Comparison of ENCODE assay signal across 9 cellular contexts in the genomic region with DNA sequence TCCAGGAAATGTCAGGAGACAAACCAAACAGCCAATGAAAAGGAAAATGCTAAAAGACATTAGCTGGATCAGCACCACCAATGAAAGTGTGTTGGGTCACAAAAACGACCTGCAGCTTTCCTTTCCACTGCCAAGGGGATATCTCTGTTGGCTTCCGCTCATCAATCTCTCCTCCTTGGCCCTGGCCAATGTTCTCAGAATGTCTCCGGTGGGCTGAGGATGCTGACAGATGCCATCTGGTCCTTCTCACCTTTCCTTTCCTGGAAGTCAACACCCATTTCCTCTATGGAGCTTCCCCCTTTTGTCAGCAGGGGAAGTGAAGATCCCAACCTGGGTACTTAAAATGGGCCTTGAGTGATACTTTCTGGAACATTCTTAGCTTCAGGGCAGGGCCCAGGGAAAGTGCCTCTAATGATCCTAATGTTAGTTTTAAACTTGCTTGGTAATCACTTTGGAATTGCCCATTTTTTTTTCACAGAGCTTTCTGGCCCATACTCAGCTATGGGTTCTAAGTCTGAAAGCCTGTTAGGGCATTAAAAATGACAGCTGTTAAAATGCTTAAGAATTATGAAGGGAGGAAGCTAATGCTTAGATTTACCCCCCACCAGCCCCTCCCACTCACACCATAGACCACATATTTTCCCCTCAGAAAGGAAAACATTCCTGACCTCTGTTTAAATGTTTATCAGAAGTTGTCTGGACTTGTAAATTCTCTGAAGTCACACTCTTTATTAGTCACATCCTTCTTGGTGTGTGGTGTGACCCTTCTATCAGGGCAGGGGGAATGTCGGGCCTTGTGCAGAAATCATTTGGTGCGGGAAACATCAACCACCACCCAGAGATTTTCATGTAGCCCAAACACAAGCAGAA. TPM values are rescaled to one million over a fixed set of nuclear protein-coding genes. Genes with fewer than 3 reads are reported as not detected.
DNase-seq lines count a peak whose midpoint lies in the region; FAIRE-seq and TF ChIP-seq lines count a peak whose summit lies in the region.
"Had no signal": no experiment of that assay in that cellular context is flagged by ENCODE, and none has a peak within 500 bp of the region (broad histone marks: within the 10 kb centered on the region; RNA-seq: fewer than 3 reads in every experiment).

No MANE protein-coding gene starts in this region.

- peak; percentile 72 for DNase-seq in HK-2 (ENCODE audit: unreplicated experiment)
- peak; percentile 98 for DNase-seq in bronchial epithelial cell (ENCODE audit: low read depth)
- DNase-seq in kidney tubule cell (ENCODE audit: low spot score): peak; percentile 97
- peak; percentile 89 for DNase-seq in stromal cell of bone marrow (ENCODE audit: low read depth)
- no peak for DNase-seq in HuH-7.5 (ENCODE audit: low spot score)
- no peak for DNase-seq in GM10248 (ENCODE audit: extremely low spot score)
- no peak for DNase-seq in hippocampal formation (lab: John Stamatoyannopoulos, UW)
- DNase-seq in HuH-7 (ENCODE audit: low spot score): no peak
- DNase-seq: activated CD4-positive, alpha-beta T cell treated with anti-CD3 and anti-CD28 coated beads, Interleukin-2, amount 50 U/mL, for 48 hours had no signal

- POLR2A ChIA-PET in GM10248 (lab: Yijun Ruan, JAX): no interaction called here

- H3K4me3 ChIP-seq in bronchial epithelial cell (ENCODE audit: low read depth, low read length): no peak overlapping the region

- peak; percentile 23 for FAIRE-seq in bronchial epithelial cell (lab: Jason Lieb, UNC)

- H3K27me3 ChIP-seq in bronchial epithelial cell (ENCODE audit: control insufficient read depth, insufficient read depth, low read length): no peaks in the 10 kb centered on the region

- TF ChIP-seq CTCF in bronchial epithelial cell (IDR thresholded peaks at IDR 0.05; ENCODE audit: insufficient read depth, low read length, severe bottlenecking) (no peak), GM10248 (IDR thresholded peaks at IDR 0.05; ENCODE audit: control extremely low read depth, extremely low read depth, low read depth, missing control alignments) (no peak)

- no peaks in the 10 kb centered on the region for H3K36me3 ChIP-seq in bronchial epithelial cell (ENCODE audit: control insufficient read depth, insufficient read depth, low read length)

- CTCF ChIA-PET in GM10248 (lab: Yijun Ruan, JAX): interaction anchor here (0.6 kb wide), 1 partner anchor 9 kb away, joined by 3 read pairs; no protein-coding TSS in a partner anchor

RNA-seq across cellular contexts. Expression of gene IGFBP7, which starts 29.2 kb away (rescaled TPM):
- 89.9 and 92.9 TPM in 2 replicates for total RNA-seq in bronchial epithelial cell

Comparison
In these comparisons a context has a peak if more than half of its experiments do, and no peak if none do; other contexts are left out.
1. DNase-seq: peak in HK-2 (single experiment), bronchial epithelial cell (single experiment), kidney tubule cell (single experiment) and stromal cell of bone marrow (single experiment); none in HuH-7.5 (single experiment), GM10248 (single experiment), hippocampal formation (0 of 2) and HuH-7 (single experiment).